In genomic region chr12:92041742-92042141, GRCh38 we compare ENCODE assay signal across 14 cellular contexts.
A peak's percentile ranks its signal among the peaks of the same experiment; 100 is the strongest.
DNase-seq lines count a peak whose midpoint lies in the region; ATAC-seq, FAIRE-seq and TF ChIP-seq lines count a peak whose summit lies in the region.
"Had no signal": no experiment of that assay in that cellular context is flagged by ENCODE, and none has a peak within 500 bp of the region (broad histone marks: within the 10 kb centered on the region; RNA-seq: fewer than 3 reads in every experiment).

No MANE protein-coding gene starts in this region.

- peaks cover 0 to 27% (median 3%) of the 10 kb centered on the region in 3 donors for H3K36me3 Mint-ChIP-seq in CD8-positive, alpha-beta memory T cell

- no peak overlapping the region for H3K4me3 ChIP-seq in CD8-positive, alpha-beta memory T cell (ENCODE audit: low read length)
- H3K4me3 ChIP-seq in GM12875 (ENCODE audit: low read depth, low read length) (no peak overlapping the region), OCI-LY7 (ENCODE audit: low read depth, low read length, poor library complexity, severe bottlenecking) (no peak overlapping the region), endothelial cell of umbilical vein (replicated peaks in 1 of 3; ENCODE audit: insufficient read depth in 1 of 3, low read depth in 1 of 3, low read length in 3 of 3) (no peak overlapping the region)
- H3K4me3 ChIP-seq: ascending aorta had no signal

- H3K27me3 ChIP-seq in CD8-positive, alpha-beta memory T cell (ENCODE audit: insufficient read depth, low read length, poor library complexity, severe bottlenecking), result no peaks in the 10 kb centered on the region
- no peaks in the 10 kb centered on the region for H3K27me3 ChIP-seq in endothelial cell of umbilical vein (ENCODE audit: control insufficient read depth in 2 of 2, insufficient read depth in 2 of 2, low read length in 2 of 2)
- H3K27me3 ChIP-seq: ascending aorta had no signal

- H3K9me3 ChIP-seq in CD8-positive, alpha-beta memory T cell (ENCODE audit: low read length), result no peaks in the 10 kb centered on the region
- H3K9me3 ChIP-seq in OCI-LY7 (ENCODE audit: low read length), result no peaks in the 10 kb centered on the region
- H3K9me3 ChIP-seq in endothelial cell of umbilical vein (replicated peaks; ENCODE audit: control insufficient read depth, insufficient read depth, low read length), result no peaks in the 10 kb centered on the region
- H3K9me3 ChIP-seq: ascending aorta had no signal

- H3K9me2 ChIP-seq in OCI-LY7 (ENCODE audit: insufficient read depth, low read length), result no peaks in the 10 kb centered on the region

- peak in 3 of 5 donors; percentile 23 to 54 (median 47) for DNase-seq in CD8-positive, alpha-beta memory T cell
- DNase-seq in OCI-LY7 (ENCODE audit: low spot score), result peak; percentile 69
- peak; percentile 14 for DNase-seq in endothelial cell of umbilical vein (ENCODE audit: low read depth, low spot score)
- no peak for DNase-seq in COLO829 (ENCODE audit: low spot score)
- no peak for DNase-seq in nucleus accumbens (lab: John Stamatoyannopoulos, UW)
- DNase-seq in urothelium cell line (ENCODE audit: low spot score), result no peak
- DNase-seq: NCI-H2227 treated with DMSO at 0.1 percent for 48 hours, SHP77 had no signal

- 0 out of 2 replicates have a peak, but pooled peaks have one; percentile 8 for TF ChIP-seq CTCF in GM12875 (IDR thresholded peaks at IDR 0.05; ENCODE audit: borderline replicate concordance, insufficient read depth, low read depth, low read length)
- TF ChIP-seq CTCF in OCI-LY7 (conservative IDR thresholded peaks at IDR 0.05; ENCODE audit: low read length), result no peak
- TF ChIP-seq CTCF in endothelial cell of umbilical vein (IDR thresholded peaks at IDR 0.05; ENCODE audit: extremely low read depth in 1 of 2, insufficient read depth in 1 of 2, low read depth in 1 of 2, low read length in 2 of 2), result no peak

- no peak overlapping the region for H3K9ac ChIP-seq in endothelial cell of umbilical vein (replicated peaks; ENCODE audit: extremely low read depth, insufficient read depth, low read length)

- no peaks in the 10 kb centered on the region for H3K27me3 Mint-ChIP-seq in CD8-positive, alpha-beta memory T cell

- intact Hi-C loops in OCI-LY7 (cut with micrococcal nuclease; ENCODE audit: unreplicated experiment) (no loop called here), endothelial cell of umbilical vein (cut with micrococcal nuclease) (no loop called here)

- H3K9me1 ChIP-seq in endothelial cell of umbilical vein (replicated peaks; ENCODE audit: control insufficient read depth, extremely low read depth, insufficient read depth, low read length), result no peaks in the 10 kb centered on the region

- dilution Hi-C loops in endothelial cell of umbilical vein (cut with MboI; ENCODE audit: extremely low pct_ligation_motif_present, low sequenced_read_pairs), result no loop called here

- H3K27ac ChIP-seq in CD8-positive, alpha-beta memory T cell (ENCODE audit: low read depth, low read length), result no peak overlapping the region
- H3K27ac ChIP-seq in OCI-LY7 (ENCODE audit: low read depth, low read length, poor library complexity, severe bottlenecking) (no peak overlapping the region), endothelial cell of umbilical vein (ENCODE audit: insufficient read depth, low read depth, low read length) (no peak overlapping the region)
- H3K27ac ChIP-seq: ascending aorta had no signal

- peaks cover 44 to 88% (median 65%) of the 10 kb centered on the region in 3 donors for H3K4me1 Mint-ChIP-seq in CD8-positive, alpha-beta memory T cell

- peak overlapping the region in 5 of 7 donors; percentile 34 to 44 (median 35) for H3K4me3 Mint-ChIP-seq in CD8-positive, alpha-beta memory T cell

- no peaks in the 10 kb centered on the region for H3K9me3 Mint-ChIP-seq in CD8-positive, alpha-beta memory T cell

- no peak for TF ChIP-seq POLR2A in endothelial cell of umbilical vein (IDR thresholded peaks at IDR 0.05; ENCODE audit: low read depth, low read length)

- POLR2A ChIA-PET in CD8-positive, alpha-beta memory T cell (lab: Charles Lee), result interaction anchor here (1.0 to 2.1 kb wide), 4 partner anchors 9 to 103 kb away, joined by 3 to 14 read pairs (median 4); partner anchors contain the start of gene BTG1
- POLR2A ChIA-PET in OCI-LY7 (lab: Charles Lee), result interaction anchor here (0.5 to 1.6 kb wide), 12 partner anchors 10 to 282 kb away, joined by 3 to 6 read pairs (median 4); partner anchors contain the start of gene BTG1
- POLR2A ChIA-PET in endothelial cell of umbilical vein (lab: Charles Lee), result no interaction called here

- FAIRE-seq in endothelial cell of umbilical vein (lab: Jason Lieb, UNC) (peak; percentile 81), urothelium cell line (lab: Jason Lieb, UNC) (no peak)
- FAIRE-seq: D721Med, endometrium had no signal

- H3K27ac Mint-ChIP-seq in CD8-positive, alpha-beta memory T cell, result peak overlapping the region in 6 of 8 donors; percentile 1 to 74 (median 56)

- H3K4me1 ChIP-seq in CD8-positive, alpha-beta memory T cell (ENCODE audit: insufficient read depth, low read length), result peaks cover 49% of the 10 kb centered on the region
- H3K4me1 ChIP-seq in OCI-LY7 (ENCODE audit: insufficient read depth, low read length, poor library complexity, severe bottlenecking) (peaks cover 25% of the 10 kb centered on the region), endothelial cell of umbilical vein (ENCODE audit: control insufficient read depth, extremely low read depth, insufficient read depth, low read length) (peaks cover 4% of the 10 kb centered on the region)
- H3K4me1 ChIP-seq: ascending aorta had no signal

- H4K20me1 ChIP-seq in OCI-LY7 (ENCODE audit: insufficient read depth, low read length) (no peaks in the 10 kb centered on the region), endothelial cell of umbilical vein (replicated peaks; ENCODE audit: control insufficient read depth, extremely low read depth, insufficient read depth, low read length) (no peaks in the 10 kb centered on the region)

- no TSS peak for BruUV-seq in OCI-LY7 (replicated peaks; lab: Mats Ljungman, UMichigan)
- no TSS peak for BruUV-seq in endothelial cell of umbilical vein (replicated peaks; lab: Mats Ljungman, UMichigan)

- ATAC-seq in GM21447 (IDR thresholded peaks at IDR 0.05; ENCODE audit: unreplicated experiment), result no peak
- ATAC-seq: sciatic nerve had no signal

- H3K79me2 ChIP-seq in OCI-LY7 (ENCODE audit: insufficient read depth, low read depth, low read length), result no peaks in the 10 kb centered on the region
- H3K79me2 ChIP-seq in endothelial cell of umbilical vein (ENCODE audit: control insufficient read depth, insufficient read depth, low read length), result no peaks in the 10 kb centered on the region

- H3K4me2 ChIP-seq in OCI-LY7 (ENCODE audit: low read length) (0 out of 2 replicates have a peak overlapping the region, but pooled peaks have one; percentile 10), endothelial cell of umbilical vein (ENCODE audit: insufficient read depth, low read length) (no peak overlapping the region)

- H3K36me3 ChIP-seq in CD8-positive, alpha-beta memory T cell (ENCODE audit: insufficient read depth, low read length), result no peaks in the 10 kb centered on the region
- no peaks in the 10 kb centered on the region for H3K36me3 ChIP-seq in OCI-LY7 (ENCODE audit: insufficient read depth, low read length)
- no peaks in the 10 kb centered on the region for H3K36me3 ChIP-seq in endothelial cell of umbilical vein (ENCODE audit: control insufficient read depth in 2 of 2, extremely low read depth in 1 of 2, insufficient read depth in 2 of 2, low read length in 2 of 2)
- H3K36me3 ChIP-seq: ascending aorta had no signal

- no peak overlapping the region for H2AFZ ChIP-seq in OCI-LY7 (ENCODE audit: low read length)
- peak overlapping the region; percentile 75 for H2AFZ ChIP-seq in endothelial cell of umbilical vein (ENCODE audit: low read depth, low read length)

- CTCF ChIA-PET in CD8-positive, alpha-beta memory T cell (lab: Charles Lee), result interaction anchor here (0.8 to 2.0 kb wide), 5 partner anchors 10 to 614 kb away, joined by 3 to 6 read pairs (median 3); no protein-coding TSS in a partner anchor
- CTCF ChIA-PET in OCI-LY7 (lab: Charles Lee; ENCODE audit: unreplicated experiment), result interaction anchor here (0.6 kb wide), 1 partner anchor 9 kb away, joined by 3 read pairs; no protein-coding TSS in a partner anchor
- CTCF ChIA-PET in endothelial cell of umbilical vein (lab: Charles Lee), result interaction anchor here (0.8 to 1.4 kb wide), 5 partner anchors 10 to 659 kb away, joined by 3 to 4 read pairs (median 3); no protein-coding TSS in a partner anchor

TF ChIP-seq in endothelial cell of umbilical vein, 7 proteins besides CTCF, POLR2A, EP300 and RAD21:
- peak; percentile 8 for TF ChIP-seq FOS (IDR thresholded peaks at IDR 0.05; ENCODE audit: borderline replicate concordance, insufficient read depth, low read length)
- TF ChIP-seq GATA2 (IDR thresholded peaks at IDR 0.05; ENCODE audit: insufficient read depth, insufficient read length, low read depth, low read length), result no peak

Comparison
In these comparisons a context has a peak if more than half of its experiments do, and no peak if none do; other contexts are left out.
1. DNase-seq: peak in CD8-positive, alpha-beta memory T cell (3 of 5), OCI-LY7 (single experiment) and endothelial cell of umbilical vein (single experiment); none in COLO829 (single experiment), nucleus accumbens (0 of 56) and urothelium cell line (single experiment).